ENCODE assay signal across 28 cellular contexts in genomic region chr17:35491417-35491816, GRCh38. TPM values are rescaled to one million over a fixed set of nuclear protein-coding genes. Genes with fewer than 3 reads are reported as not detected.
"Had no signal": no experiment of that assay in that cellular context is flagged by ENCODE, and none has a peak within 500 bp of the region (broad histone marks: within the 10 kb centered on the region; RNA-seq: fewer than 3 reads in every experiment).

No MANE protein-coding gene starts in this region.

- H3K9me3 Mint-ChIP-seq: activated CD4-positive, alpha-beta memory T cell treated with anti-CD3 and anti-CD28 coated beads, Interleukin-2, amount 10 ng/mL, durations not matched to agents 7 days and 5 days; activated naive CD4-positive, alpha-beta T cell treated with anti-CD3 and anti-CD28 coated beads, Interleukin-2, amount 10 ng/mL, durations not matched to agents 7 days and 5 days; activated T-cell treated with anti-CD3 and anti-CD28 coated beads, Interleukin-2, amount 50 U/mL, for 72 hours; activated T-helper 2 cell treated with anti-CD3 and anti-CD28 coated beads, Interferon-gamma antibody, Interleukin-2, Interleukin-4, amounts not matched to agents 10 μg/mL and 5 μg/mL and 100 μg/mL, durations not matched to agents 14 hours and 24 hours and 36 hours had no signal

- H3K36me3 ChIP-seq: breast epithelium, SJCRH30 had no signal

- H3K4me3 Mint-ChIP-seq: activated CD4-positive, alpha-beta memory T cell treated with anti-CD3 and anti-CD28 coated beads, Interleukin-2, amount 10 ng/mL, durations not matched to agents 7 days and 5 days; activated naive CD4-positive, alpha-beta T cell treated with anti-CD3 and anti-CD28 coated beads, Interleukin-2, amount 10 ng/mL, durations not matched to agents 7 days and 5 days; activated T-cell treated with anti-CD3 and anti-CD28 coated beads, Interleukin-2, amount 50 U/mL, for 72 hours had no signal

- H3K4me3 ChIP-seq: breast epithelium, SJCRH30 had no signal

- H3K4me1 ChIP-seq: breast epithelium, SJCRH30 had no signal

- H3K9me3 ChIP-seq: breast epithelium, SJCRH30 had no signal

- H3K27ac Mint-ChIP-seq: activated CD4-positive, alpha-beta memory T cell treated with anti-CD3 and anti-CD28 coated beads, Interleukin-2, amount 10 ng/mL, durations not matched to agents 7 days and 5 days; activated naive CD4-positive, alpha-beta T cell treated with anti-CD3 and anti-CD28 coated beads, Interleukin-2, amount 10 ng/mL, durations not matched to agents 7 days and 5 days; activated T-cell treated with anti-CD3 and anti-CD28 coated beads, Interleukin-2, amount 50 U/mL, for 72 hours; activated T-helper 2 cell treated with anti-CD3 and anti-CD28 coated beads, Interferon-gamma antibody, Interleukin-2, Interleukin-4, amounts not matched to agents 10 μg/mL and 5 μg/mL and 100 μg/mL, durations not matched to agents 14 hours and 24 hours and 36 hours had no signal

- H3K27ac ChIP-seq: breast epithelium, RWPE1, SJCRH30 had no signal

- H3K27me3 Mint-ChIP-seq: activated CD4-positive, alpha-beta memory T cell treated with anti-CD3 and anti-CD28 coated beads, Interleukin-2, amount 10 ng/mL, durations not matched to agents 7 days and 5 days; activated naive CD4-positive, alpha-beta T cell treated with anti-CD3 and anti-CD28 coated beads, Interleukin-2, amount 10 ng/mL, durations not matched to agents 7 days and 5 days had no signal

- ATAC-seq: activated T-cell treated with anti-CD3 and anti-CD28 coated beads, Interleukin-2, amount 50 U/mL, for 72 hours; Panc1; SK-N-SH treated with all-trans-retinoic acid at 6 μM for 48 hours had no signal

- DNase-seq: activated CD4-positive, alpha-beta memory T cell treated with anti-CD3 and anti-CD28 coated beads, Interleukin-2, amount 10 ng/mL, durations not matched to agents 7 days and 5 days; activated CD4-positive, alpha-beta T cell treated with anti-CD3 and anti-CD28 coated beads for 1 hour; activated CD4-positive, alpha-beta T cell treated with anti-CD3 and anti-CD28 coated beads, Interleukin-2, amount 50 U/mL, for 1 hour; activated CD8-positive, alpha-beta memory T cell treated with anti-CD3 and anti-CD28 coated beads, Interleukin-2, amount 50 U/mL, for 4 hours; activated gamma-delta T cell treated with Interleukin-2 at 50 U/mL for 16 hours; activated naive CD4-positive, alpha-beta T cell treated with anti-CD3 and anti-CD28 coated beads, Interleukin-2, amount 10 ng/mL, durations not matched to agents 7 days and 5 days; activated T-cell treated with anti-CD3 and anti-CD28 coated beads, Interleukin-2, amount 50 U/mL, for 72 hours; aorta; central memory CD4-positive, alpha-beta T cell; Karpas-422; MM.1S; NCI-H1105; NCI-H1436; NCI-H1694 treated with DMSO at 0.1 percent for 48 hours; NCI-H2029 treated with DMSO at 0.1 percent for 48 hours; NCI-H345; NCI-H510A; NCI-H69; NK-92 treated with Interleukin-12 subunit alpha and Interleukin-12 subunit beta, amount 100 ng/mL, for 24 hours; OCI-M1; Right ventricle myocardium superior; SJCRH30; SW 1271 had no signal

RNA-seq across cellular contexts. Expression of gene SLFN12L, which starts 46.1 kb away (rescaled TPM):
- total RNA-seq: SJCRH30 had no signal
